In the genomic region with DNA sequence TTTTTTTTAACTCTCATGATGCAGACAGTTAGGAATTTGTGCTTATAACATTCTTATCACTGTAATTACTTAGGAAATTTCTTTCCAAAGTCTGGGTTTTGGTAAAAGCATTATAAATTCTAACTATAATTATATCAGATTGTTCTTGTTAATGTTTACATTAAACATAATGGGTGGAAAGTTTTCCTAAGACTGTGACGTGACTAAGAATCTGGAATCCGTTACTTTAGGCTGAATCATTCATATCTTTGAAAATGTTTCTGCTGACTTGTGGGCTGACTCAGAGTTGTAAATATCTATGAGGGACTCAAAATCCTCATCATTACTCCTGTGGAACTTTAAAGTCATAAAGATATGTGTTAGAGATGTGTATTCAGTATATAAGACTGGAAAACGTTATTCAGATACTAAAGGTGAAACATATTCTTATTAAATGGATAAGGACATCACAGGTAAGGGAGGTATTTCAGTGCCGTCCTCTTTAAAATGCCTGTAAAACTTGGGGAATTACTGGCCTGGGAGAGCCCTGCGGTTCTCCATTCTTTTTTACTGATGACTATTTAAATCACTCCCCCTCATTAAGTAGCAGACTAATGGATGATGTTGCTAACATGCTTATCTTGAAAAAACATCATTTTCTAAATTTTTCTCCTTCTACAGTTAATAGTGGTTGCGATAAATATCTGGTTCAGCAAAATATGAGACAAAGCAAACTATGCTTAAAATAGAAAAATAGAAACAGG, we compare ENCODE assay signal across 14 cellular contexts.
A peak's percentile ranks its signal among the peaks of the same experiment; 100 is the strongest.
DNase-seq lines count a peak whose midpoint lies in the region; ATAC-seq and TF ChIP-seq lines count a peak whose summit lies in the region.
"Had no signal": no experiment of that assay in that cellular context is flagged by ENCODE, and none has a peak within 500 bp of the region (broad histone marks: within the 10 kb centered on the region; RNA-seq: fewer than 3 reads in every experiment).

No MANE protein-coding gene starts in this region.

- H3K27ac Mint-ChIP-seq in activated CD4-positive, alpha-beta T cell treated with anti-CD3 and anti-CD28 coated beads, Interleukin-2, amount 10 ng/mL, durations not matched to agents 7 days and 5 days = no peak overlapping the region
- H3K27ac Mint-ChIP-seq: activated naive CD4-positive, alpha-beta T cell treated with anti-CD3 and anti-CD28 coated beads, Interleukin-2, amount 10 ng/mL, durations not matched to agents 7 days and 5 days; stimulated activated naive CD8-positive, alpha-beta T cell treated with anti-CD3 and anti-CD28 coated beads, Interleukin-15, Interleukin-2, amounts not matched to agents 100 ng/mL and 50 ng/mL, for 24 hours had no signal

- POLR2A ChIA-PET in activated CD4-positive, alpha-beta T cell treated with anti-CD3 and anti-CD28 coated beads, Interleukin-2, amount 10 ng/mL, durations not matched to agents 7 days and 5 days (lab: Charles Lee) = no interaction called here

- H3K27me3 ChIP-seq in sigmoid colon (no peaks in the 10 kb centered on the region), uterus (no peaks in the 10 kb centered on the region), right cardiac atrium (ENCODE audit: control insufficient read depth, insufficient read depth) (no peaks in the 10 kb centered on the region)

- H3K36me3 ChIP-seq in sigmoid colon = peaks cover 0 to 28% (median 4%) of the 10 kb centered on the region in 4 donors
- H3K36me3 ChIP-seq in uterus = no peaks in the 10 kb centered on the region

- peak in 1 of 4 donors; percentile 46 for TF ChIP-seq EP300 in sigmoid colon (IDR thresholded peaks at IDR 0.05)

- CTCF ChIA-PET in activated CD4-positive, alpha-beta T cell treated with anti-CD3 and anti-CD28 coated beads, Interleukin-2, amount 10 ng/mL, durations not matched to agents 7 days and 5 days (lab: Charles Lee) = no interaction called here

- no peaks in the 10 kb centered on the region for H3K9me3 Mint-ChIP-seq in activated CD4-positive, alpha-beta T cell treated with anti-CD3 and anti-CD28 coated beads, Interleukin-2, amount 10 ng/mL, durations not matched to agents 7 days and 5 days
- H3K9me3 Mint-ChIP-seq: activated naive CD4-positive, alpha-beta T cell treated with anti-CD3 and anti-CD28 coated beads, Interleukin-2, amount 10 ng/mL, durations not matched to agents 7 days and 5 days; stimulated activated naive CD8-positive, alpha-beta T cell treated with anti-CD3 and anti-CD28 coated beads, Interleukin-15, Interleukin-2, amounts not matched to agents 100 ng/mL and 50 ng/mL, for 24 hours had no signal

- ATAC-seq in right cardiac atrium = no peak
- ATAC-seq: activated CD4-positive, CD25-positive, alpha-beta regulatory T cell treated with anti-CD3 and anti-CD28 coated beads, Interleukin-2, amount 50 U/mL, for 24 hours had no signal

- peaks cover 4% of the 10 kb centered on the region for H3K27me3 Mint-ChIP-seq in activated CD4-positive, alpha-beta T cell treated with anti-CD3 and anti-CD28 coated beads, Interleukin-2, amount 10 ng/mL, durations not matched to agents 7 days and 5 days

- H3K4me1 Mint-ChIP-seq in activated CD4-positive, alpha-beta T cell treated with anti-CD3 and anti-CD28 coated beads, Interleukin-2, amount 10 ng/mL, durations not matched to agents 7 days and 5 days = no peaks in the 10 kb centered on the region
- H3K4me1 Mint-ChIP-seq: activated naive CD4-positive, alpha-beta T cell treated with anti-CD3 and anti-CD28 coated beads, Interleukin-2, amount 10 ng/mL, durations not matched to agents 7 days and 5 days had no signal

- no peaks in the 10 kb centered on the region for H3K9me3 ChIP-seq in sigmoid colon
- H3K9me3 ChIP-seq in uterus = no peaks in the 10 kb centered on the region
- H3K9me3 ChIP-seq in right cardiac atrium (ENCODE audit: control insufficient read depth, low read length) = no peaks in the 10 kb centered on the region

- intact Hi-C loops in sigmoid colon (cut with DNase I) = loop anchor here (5.0 kb wide), 1 partner anchor 160 kb away; a partner anchor contains a TSS
- intact Hi-C loops in uterus (cut with DNase I; ENCODE audit: low total_unique reads) = no loop called here
- intact Hi-C loops in right cardiac atrium (cut with DNase I) = no loop called here

- H3K27ac ChIP-seq in sigmoid colon (peak overlapping the region; percentile 62 to 83 (median 74)), uterus (no peak overlapping the region), right cardiac atrium (ENCODE audit: low read length) (no peak overlapping the region)

- 73 to 80% methylated on average over 6 of the region's 6 CpGs for WGBS in sigmoid colon, 2 donors
- 63% methylated on average over 6 of the region's 6 CpGs for WGBS in right cardiac atrium

- no peak overlapping the region for H3K4me3 ChIP-seq in fibroblast of the aortic adventitia (ENCODE audit: low read depth, low read length)
- no peak overlapping the region for H3K4me3 ChIP-seq in sigmoid colon
- H3K4me3 ChIP-seq in uterus = no peak overlapping the region
- no peak overlapping the region for H3K4me3 ChIP-seq in right cardiac atrium (ENCODE audit: low read length)

- H3K4me3 Mint-ChIP-seq in activated CD4-positive, alpha-beta T cell treated with anti-CD3 and anti-CD28 coated beads, Interleukin-2, amount 10 ng/mL, durations not matched to agents 7 days and 5 days = no peak overlapping the region
- H3K4me3 Mint-ChIP-seq: activated naive CD4-positive, alpha-beta T cell treated with anti-CD3 and anti-CD28 coated beads, Interleukin-2, amount 10 ng/mL, durations not matched to agents 7 days and 5 days; stimulated activated naive CD8-positive, alpha-beta T cell treated with anti-CD3 and anti-CD28 coated beads, Interleukin-15, Interleukin-2, amounts not matched to agents 100 ng/mL and 50 ng/mL, for 24 hours had no signal

- H3K4me1 ChIP-seq in sigmoid colon = peaks cover 0 to 29% (median 21%) of the 10 kb centered on the region in 4 donors
- peaks cover 0 to 7% of the 10 kb centered on the region in 2 donors for H3K4me1 ChIP-seq in uterus
- H3K4me1 ChIP-seq in right cardiac atrium (ENCODE audit: control insufficient read depth, insufficient read depth, low read length) = no peaks in the 10 kb centered on the region

- H3K36me3 Mint-ChIP-seq in activated CD4-positive, alpha-beta T cell treated with anti-CD3 and anti-CD28 coated beads, Interleukin-2, amount 10 ng/mL, durations not matched to agents 7 days and 5 days (ENCODE audit: low read depth) = no peaks in the 10 kb centered on the region
- H3K36me3 Mint-ChIP-seq: activated naive CD4-positive, alpha-beta T cell treated with anti-CD3 and anti-CD28 coated beads, Interleukin-2, amount 10 ng/mL, durations not matched to agents 7 days and 5 days had no signal

- DNase-seq in GM04503 (ENCODE audit: low read depth) (peak; percentile 94), SW 1271 (lab: John Stamatoyannopoulos, UW) (peak; percentile 5 to 78), fibroblast of the aortic adventitia (ENCODE audit: low read depth) (peak; percentile 97), sigmoid colon (no peak), uterus (no peak), right cardiac atrium (no peak)
- DNase-seq in activated CD4-positive, alpha-beta T cell treated with anti-CD3 and anti-CD28 coated beads, Interleukin-2, amount 10 ng/mL, durations not matched to agents 7 days and 5 days = no peak
- DNase-seq in stimulated activated naive CD4-positive, alpha-beta T cell (lab: John Stamatoyannopoulos, UW) = no peak
- DNase-seq: activated naive CD4-positive, alpha-beta T cell treated with anti-CD3 and anti-CD28 coated beads, Interleukin-2, amount 10 ng/mL, durations not matched to agents 7 days and 5 days; GOT3; mesendoderm; stimulated activated CD4-positive, alpha-beta T cell treated with anti-CD3 and anti-CD28 coated beads, Interleukin-12 subunit alpha, Interleukin-12 subunit beta, amount 100 ng/mL, for 4 hours had no signal

- no peak for TF ChIP-seq CTCF in fibroblast of the aortic adventitia (IDR thresholded peaks at IDR 0.05; ENCODE audit: insufficient read depth, low read length)
- TF ChIP-seq CTCF in sigmoid colon (IDR thresholded peaks at IDR 0.05) = no peak
- no peak for TF ChIP-seq CTCF in uterus (IDR thresholded peaks at IDR 0.05)

- TF ChIP-seq POLR2A in sigmoid colon (IDR thresholded peaks at IDR 0.05) (no peak), uterus (IDR thresholded peaks at IDR 0.05) (no peak)

Comparison
In these comparisons a context has a peak if more than half of its experiments do, and no peak if none do; other contexts are left out.
1. DNase-seq: peak in GM04503 (single experiment), SW 1271 (2 of 2) and fibroblast of the aortic adventitia (single experiment); none in sigmoid colon (single experiment), uterus (0 of 2), activated CD4-positive, alpha-beta T cell treated with anti-CD3 and anti-CD28 coated beads, Interleukin-2, amount 10 ng/mL, durations not matched to agents 7 days and 5 days (single experiment), stimulated activated naive CD4-positive, alpha-beta T cell (0 of 6) and right cardiac atrium (0 of 3).
2. H3K27ac ChIP-seq: peak in sigmoid colon (4 of 4); none in uterus (0 of 2) and right cardiac atrium (single experiment).